28 cellular contexts compared by ENCODE assay signal in genomic region chr7:155355745-155356144, GRCh38. TPM values are rescaled to one million over a fixed set of nuclear protein-coding genes. Genes with fewer than 3 reads are reported as not detected.
DNase-seq lines count a peak whose midpoint lies in the region; ATAC-seq and TF ChIP-seq lines count a peak whose summit lies in the region.
"Had no signal": no experiment of that assay in that cellular context is flagged by ENCODE, and none has a peak within 500 bp of the region (broad histone marks: within the 10 kb centered on the region; RNA-seq: fewer than 3 reads in every experiment).

No MANE protein-coding gene starts in this region.

- H2AFZ ChIP-seq in neuronal stem cell (ENCODE audit: low read length) = no peak overlapping the region

- H3K9me3 ChIP-seq in SJCRH30 (replicated peaks) = no peaks in the 10 kb centered on the region
- peaks cover 0 to 6% of the 10 kb centered on the region in 2 donors for H3K9me3 ChIP-seq in neuronal stem cell (replicated peaks in 1 of 2; ENCODE audit: control insufficient read depth in 2 of 2, insufficient read depth in 1 of 2, low read depth in 1 of 2, low read length in 2 of 2)
- no peaks in the 10 kb centered on the region for H3K9me3 ChIP-seq in tibial artery
- no peaks in the 10 kb centered on the region for H3K9me3 ChIP-seq in BE2C
- H3K9me3 ChIP-seq: Caco-2 had no signal

- WGBS in neuronal stem cell (ENCODE audit: extremely low coverage in 2 of 2, insufficient read length in 2 of 2, insufficient replicate concordance in 1 of 2), 2 donors = no CpG with 5 or more reads among the region's 8 CpGs

- H2BK120ac ChIP-seq in neuronal stem cell (ENCODE audit: low read depth, low read length) = no peak overlapping the region

- DNase-seq in NCI-H82 (lab: John Stamatoyannopoulos, UW) (peak; percentile 40), NCI-H82 treated with DMSO at 0.1 percent for 48 hours (lab: John Stamatoyannopoulos, UW; ENCODE audit: unreplicated experiment) (no peak), SJCRH30 (peak; percentile 26 to 56), neuronal stem cell (ENCODE audit: low spot score) (no peak), tibial artery (peak; percentile 14 to 31), BE2C (no peak)
- no peak for DNase-seq in activated naive CD4-positive, alpha-beta T cell (lab: John Stamatoyannopoulos, UW)
- DNase-seq: 8988T; C1 segment of cervical spinal cord; Caco-2; CD8-positive, alpha-beta T cell; DMS79 treated with DMSO at 0.1 percent for 48 hours; GF-D8; HCEC 1CT; IMR-90; KG1; NCI-H1092 treated with DMSO at 0.1 percent for 48 hours; NCI-H1436; NCI-H187 treated with DMSO at 0.1 percent for 48 hours; NCI-H2171 treated with DMSO at 0.1 percent for 48 hours; NCI-H345; NCI-H524 treated with DMSO at 0.1 percent for 48 hours; NCI-H774; RPMI8226; SHP77 treated with DMSO at 0.1 percent for 48 hours; SW 1271 had no signal

- H3K36me3 ChIP-seq in SJCRH30 = no peaks in the 10 kb centered on the region
- no peaks in the 10 kb centered on the region for H3K36me3 ChIP-seq in neuronal stem cell (replicated peaks in 1 of 2; ENCODE audit: control insufficient read depth in 2 of 2, insufficient read depth in 2 of 2, low read length in 2 of 2)
- no peaks in the 10 kb centered on the region for H3K36me3 ChIP-seq in tibial artery
- no peaks in the 10 kb centered on the region for H3K36me3 ChIP-seq in BE2C

- H3K18ac ChIP-seq in neuronal stem cell (ENCODE audit: low read length) = no peak overlapping the region

- no peak overlapping the region for H2AK5ac ChIP-seq in neuronal stem cell (ENCODE audit: low read depth, low read length)

- H3K14ac ChIP-seq in neuronal stem cell (ENCODE audit: low read length) = no peak overlapping the region

- no peak overlapping the region for H2BK5ac ChIP-seq in neuronal stem cell (ENCODE audit: low read length)

- no peak overlapping the region for H3K4me2 ChIP-seq in neuronal stem cell (ENCODE audit: insufficient read depth, low read length, poor library complexity, severe bottlenecking)

- H3K4me3 ChIP-seq in SJCRH30 = no peak overlapping the region
- H3K4me3 ChIP-seq in neuronal stem cell (ENCODE audit: low read length in 2 of 2) = no peak overlapping the region
- no peak overlapping the region for H3K4me3 ChIP-seq in tibial artery
- H3K4me3 ChIP-seq in BE2C (ENCODE audit: low read depth, low read length) = no peak overlapping the region
- H3K4me3 ChIP-seq: SK-N-MC had no signal

- peak overlapping the region; percentile 30 for H3K23ac ChIP-seq in neuronal stem cell (ENCODE audit: low read depth, low read length, poor library complexity)

- H3K4ac ChIP-seq in neuronal stem cell (ENCODE audit: low read length) = no peak overlapping the region

- no peak overlapping the region for H4K91ac ChIP-seq in neuronal stem cell (ENCODE audit: low read depth, low read length, poor library complexity)

- H4K8ac ChIP-seq in neuronal stem cell (ENCODE audit: low read depth, low read length) = no peak overlapping the region

- H3K9ac ChIP-seq in neuronal stem cell (ENCODE audit: low read depth, low read length, poor library complexity) = no peak overlapping the region

- H3K27me3 ChIP-seq in SJCRH30 (peaks cover 15% of the 10 kb centered on the region; the same call in 1 of the 2 replicates), neuronal stem cell (ENCODE audit: control insufficient read depth in 3 of 3, insufficient read depth in 3 of 3, low read depth in 1 of 3, low read length in 3 of 3) (peaks cover 0 to 63% (median 2%) of the 10 kb centered on the region in 3 experiments), tibial artery (peaks cover 0 to 78% of the 10 kb centered on the region in 2 donors), BE2C (peaks cover 11% of the 10 kb centered on the region)

- intact Hi-C loops in tibial artery (cut with DNase I; ENCODE audit: low total_unique reads) = loop anchor here (1.0 kb wide), 1 partner anchor 13 kb away; no protein-coding TSS in a partner anchor

- no peaks in the 10 kb centered on the region for H3K79me1 ChIP-seq in neuronal stem cell (ENCODE audit: low read depth, low read length)

- no peak overlapping the region for H2BK15ac ChIP-seq in neuronal stem cell (ENCODE audit: low read length)

- ATAC-seq in GM18858 (IDR thresholded peaks at IDR 0.05; ENCODE audit: unreplicated experiment) = no peak
- ATAC-seq: CD8-positive, alpha-beta T cell had no signal

- H3K27ac ChIP-seq in SJCRH30 = no peak overlapping the region
- no peak overlapping the region for H3K27ac ChIP-seq in neuronal stem cell (replicated peaks; ENCODE audit: low read length)
- no peak overlapping the region for H3K27ac ChIP-seq in tibial artery
- H3K27ac ChIP-seq: SK-N-MC had no signal

- peaks cover 11% of the 10 kb centered on the region for H3K4me1 ChIP-seq in SJCRH30
- peaks cover 0 to 2% of the 10 kb centered on the region in 2 donors for H3K4me1 ChIP-seq in neuronal stem cell (ENCODE audit: control insufficient read depth in 2 of 2, insufficient read depth in 1 of 2, low read depth in 1 of 2, low read length in 2 of 2)
- no peaks in the 10 kb centered on the region for H3K4me1 ChIP-seq in tibial artery
- H3K4me1 ChIP-seq in BE2C = no peaks in the 10 kb centered on the region
- H3K4me1 ChIP-seq: Caco-2 had no signal

- TF ChIP-seq CTCF in tibial artery (IDR thresholded peaks at IDR 0.05) (no peak), BE2C (IDR thresholded peaks at IDR 0.05; ENCODE audit: low read depth, low read length) (no peak)

- no peak overlapping the region for H2BK12ac ChIP-seq in neuronal stem cell (ENCODE audit: low read length)

RNA-seq across cellular contexts. Expression of gene INSIG1, which starts 58.1 kb away (rescaled TPM):
- 57.3 and 60.9 TPM in 2 replicates for total RNA-seq in SJCRH30 (2014; rRNA removed; shearing (Covaris generic))
- 183 TPM for polyA plus RNA-seq in neuronal stem cell (2013, experiment 1 of 2)
- polyA plus RNA-seq in neuronal stem cell (2013, experiment 2 of 2) = 199 TPM
- 20.0 TPM for polyA plus RNA-seq in BE2C (2012; ENCODE audit: insufficient read depth, insufficient read length, low read depth)

Comparison
In these comparisons a context has a peak if more than half of its experiments do, and no peak if none do; other contexts are left out.
1. DNase-seq: peak in NCI-H82 (single experiment), SJCRH30 (2 of 2) and tibial artery (2 of 2); none in NCI-H82 treated with DMSO at 0.1 percent for 48 hours (single experiment), neuronal stem cell (single experiment), BE2C (single experiment) and activated naive CD4-positive, alpha-beta T cell (0 of 4).